In the genomic region with DNA sequence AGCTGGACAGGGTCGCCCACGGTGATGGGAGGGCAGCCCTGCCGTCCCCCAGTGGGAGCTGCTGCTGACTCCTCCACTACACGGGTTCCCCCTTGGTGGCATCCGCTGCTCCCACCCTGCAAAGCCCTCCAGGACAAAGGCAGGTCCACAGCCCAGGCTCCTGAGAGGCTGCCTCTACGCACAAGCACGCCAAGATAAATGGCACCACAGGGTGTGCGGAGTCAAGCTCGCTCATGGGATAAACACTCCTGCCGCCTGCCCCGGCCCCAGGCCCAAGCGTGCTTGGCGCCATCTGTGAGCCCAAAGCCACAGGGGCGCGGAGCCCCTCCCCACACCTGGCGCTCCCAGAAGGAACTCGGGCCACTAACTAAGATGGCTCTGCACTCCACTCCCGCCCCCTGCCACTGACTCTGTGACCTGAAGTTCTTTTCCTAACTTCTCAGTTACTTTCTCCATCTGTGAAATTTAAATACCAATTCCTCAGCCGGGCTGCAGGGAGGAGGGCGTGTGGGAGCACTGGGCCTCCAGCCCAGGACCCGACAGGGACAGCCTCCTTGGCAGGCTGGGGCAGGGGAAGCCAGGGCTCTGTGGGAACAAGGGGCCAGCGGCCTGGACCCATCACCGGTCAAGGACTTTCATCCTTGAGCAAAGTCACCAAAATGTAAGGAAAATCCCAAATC, we compare ENCODE assay signal across 8 cellular contexts. TPM values are rescaled to one million over a fixed set of nuclear protein-coding genes. Genes with fewer than 3 reads are reported as not detected.
DNase-seq lines count a peak whose midpoint lies in the region; ATAC-seq and TF ChIP-seq lines count a peak whose summit lies in the region.

No MANE protein-coding gene starts in this region.

- H3K4me3 ChIP-seq in lung: no peak overlapping the region
- H3K4me3 ChIP-seq in tibial artery: peak overlapping the region; percentile 27 to 28

- 71 to 81% methylated on average over 23 of the region's 23 CpGs for WGBS in lung, 2 donors

- DNase-seq in T-helper 2 cell treated with Interferon-gamma antibody and Interleukin-4, amounts not matched to agents 5 μg/mL and 100 μg/mL, for 36 hours (ENCODE audit: low spot score): no peak
- DNase-seq in T-helper 2 cell (no peak), astrocyte of the hippocampus (ENCODE audit: low read depth, low spot score) (peak; percentile 61), lung (ENCODE audit: low spot score) (no peak), tibial artery (peak in 1 of 2 donors; percentile 88), CD1c-positive myeloid dendritic cell (ENCODE audit: extremely low spot score) (no peak), SKM-1 treated with dmso at 0.1 percent for 144 hours (lab: John Stamatoyannopoulos, UW; ENCODE audit: unreplicated experiment) (no peak)

- H3K9me3 ChIP-seq in lung (ENCODE audit: control insufficient read depth in 2 of 2, insufficient read depth in 1 of 2, low read length in 1 of 2) (no peaks in the 10 kb centered on the region), tibial artery (no peaks in the 10 kb centered on the region)

- H3K4me3 Mint-ChIP-seq in T-helper 2 cell treated with Interferon-gamma antibody and Interleukin-4, amounts not matched to agents 5 μg/mL and 100 μg/mL, for 36 hours: peak overlapping the region; percentile 26

- no peaks in the 10 kb centered on the region for H3K27me3 ChIP-seq in lung (ENCODE audit: control insufficient read depth, insufficient read depth)
- H3K27me3 ChIP-seq in tibial artery: no peaks in the 10 kb centered on the region

- TF ChIP-seq CTCF in lung (IDR thresholded peaks at IDR 0.05; ENCODE audit: control extremely low read depth, extremely low read depth): no peak
- TF ChIP-seq CTCF in tibial artery (IDR thresholded peaks at IDR 0.05): no peak

- H3K4me1 Mint-ChIP-seq in T-helper 2 cell treated with Interferon-gamma antibody and Interleukin-4, amounts not matched to agents 5 μg/mL and 100 μg/mL, for 36 hours (ENCODE audit: low read depth): peaks cover 72% of the 10 kb centered on the region

- H3K36me3 Mint-ChIP-seq in T-helper 2 cell treated with Interferon-gamma antibody and Interleukin-4, amounts not matched to agents 5 μg/mL and 100 μg/mL, for 36 hours (ENCODE audit: low read depth): peaks cover 60% of the 10 kb centered on the region

- peaks cover 8% of the 10 kb centered on the region for H3K9me3 Mint-ChIP-seq in T-helper 2 cell treated with Interferon-gamma antibody and Interleukin-4, amounts not matched to agents 5 μg/mL and 100 μg/mL, for 36 hours

- ATAC-seq in lung (ENCODE audit: insufficient read depth, low FRiP score) (no peak), GM21576 (IDR thresholded peaks at IDR 0.05; ENCODE audit: unreplicated experiment) (no peak)

- peak overlapping the region; percentile 91 to 92 for H3K27ac ChIP-seq in lung (ENCODE audit: low read depth in 1 of 2, low read length in 1 of 2)
- H3K27ac ChIP-seq in tibial artery: peak overlapping the region; percentile 91 to 97

- peak overlapping the region; percentile 90 for H3K27ac Mint-ChIP-seq in T-helper 2 cell treated with Interferon-gamma antibody and Interleukin-4, amounts not matched to agents 5 μg/mL and 100 μg/mL, for 36 hours

- intact Hi-C loops in tibial artery (cut with DNase I; ENCODE audit: low total_unique reads): no loop called here

- H3K27me3 Mint-ChIP-seq in T-helper 2 cell treated with Interferon-gamma antibody and Interleukin-4, amounts not matched to agents 5 μg/mL and 100 μg/mL, for 36 hours (ENCODE audit: low read depth): no peaks in the 10 kb centered on the region

- H3K36me3 ChIP-seq in lung (ENCODE audit: control insufficient read depth in 2 of 2, insufficient read depth in 2 of 2, low read length in 2 of 2): peaks cover 0 to 5% of the 10 kb centered on the region in 2 donors
- H3K36me3 ChIP-seq in tibial artery: peaks cover 15 to 26% (median 17%) of the 10 kb centered on the region in 3 donors

- peaks cover 26 to 38% of the 10 kb centered on the region in 2 donors for H3K4me1 ChIP-seq in lung (ENCODE audit: control insufficient read depth in 2 of 2, insufficient read depth in 2 of 2, low read length in 2 of 2)
- peaks cover 0 to 97% (median 87%) of the 10 kb centered on the region in 4 donors for H3K4me1 ChIP-seq in tibial artery

RNA-seq across cellular contexts. Expression of gene EHD1, which starts 14.9 kb away (rescaled TPM):
- total RNA-seq in lung: 100 to 1,000 TPM in 1 of 2 donors, 10 to 100 TPM in 1; 71.2 to 139 TPM
- polyA plus RNA-seq in lung: 100 to 1,000 TPM in 1 of 2 donors, 10 to 100 TPM in 1; 42.1 to 144 TPM

RNA-seq across cellular contexts. Expression of gene CDC42BPG, which starts 19.1 kb away (rescaled TPM):
- total RNA-seq in lung: 10 to 100 TPM; 11.2 to 23.5 TPM
- 1 to 10 TPM; 7.1 to 10.0 TPM for polyA plus RNA-seq in lung

RNA-seq across cellular contexts. Expression of gene MEN1, which starts 53.2 kb away (rescaled TPM):
- 10 to 100 TPM; 18.8 to 24.9 TPM for total RNA-seq in lung
- polyA plus RNA-seq in lung: 10 to 100 TPM; 15.0 to 18.5 TPM

RNA-seq across cellular contexts. Expression of gene ATG2A, which starts 53.5 kb away (rescaled TPM):
- total RNA-seq in lung: 10 to 100 TPM; 17.4 to 32.5 TPM
- 10 to 100 TPM; 19.1 to 22.9 TPM for polyA plus RNA-seq in lung
